ENCODE assay signal across 14 cellular contexts in the genomic region with DNA sequence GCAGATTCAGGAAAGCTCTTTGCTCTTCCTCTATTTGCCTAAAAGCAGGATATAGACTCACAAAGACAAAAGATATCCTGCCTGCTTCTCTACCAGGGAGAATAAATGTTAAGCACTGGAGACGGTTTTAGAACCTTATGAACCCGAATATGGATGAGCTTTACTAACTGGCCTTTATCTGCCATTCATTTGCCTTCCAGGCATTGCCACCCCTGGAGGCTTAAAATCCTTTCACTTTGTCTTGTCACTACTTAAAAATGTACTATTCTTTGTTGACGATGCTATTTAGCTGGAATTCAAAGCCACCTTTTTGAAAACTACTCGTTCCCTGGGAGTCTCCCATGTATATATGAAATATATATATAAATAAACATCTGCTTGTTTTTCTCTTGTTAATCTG. TPM values are rescaled to one million over a fixed set of nuclear protein-coding genes. Genes with fewer than 3 reads are reported as not detected.
"Had no signal": no experiment of that assay in that cellular context is flagged by ENCODE, and none has a peak within 500 bp of the region (broad histone marks: within the 10 kb centered on the region; RNA-seq: fewer than 3 reads in every experiment).

No MANE protein-coding gene starts in this region.

- ATAC-seq: lower lobe of right lung; natural killer cell treated with Interleukin-12 subunit alpha and Interleukin-12 subunit beta and Interleukin-15 and Interleukin-18, amount 100 ng/mL, for 72 hours; stimulated activated naive CD8-positive, alpha-beta T cell treated with anti-CD3 and anti-CD28 coated beads, Interleukin-15, amount 100 ng/mL, for 72 hours had no signal

- H3K27ac ChIP-seq: adrenal gland, colonic mucosa, lower lobe of right lung, parathyroid adenoma, testis had no signal

- H3K4me1 ChIP-seq: adrenal gland, colonic mucosa, lower lobe of right lung, parathyroid adenoma, testis had no signal

- H2AFZ ChIP-seq: parathyroid adenoma had no signal

- H3K9ac ChIP-seq: parathyroid adenoma had no signal

- H3K36me3 ChIP-seq: adrenal gland, colonic mucosa, lower lobe of right lung had no signal

- H3K79me2 ChIP-seq: parathyroid adenoma had no signal

- H3K4me3 ChIP-seq: adrenal gland, colonic mucosa, lower lobe of right lung, testis had no signal

- H3K9me3 ChIP-seq: adrenal gland, colonic mucosa, lower lobe of right lung, testis had no signal

- H3K27me3 ChIP-seq: adrenal gland, colonic mucosa, testis had no signal

- DNase-seq: activated B cell treated with CpG ODN at 0.5 μM for 24 hours; activated CD4-positive, alpha-beta T cell treated with anti-CD3 and anti-CD28 coated beads, Interleukin-2, amount 10 ng/mL, durations not matched to agents 24 days and 14 days; activated naive CD4-positive, alpha-beta T cell treated with Interleukin-2 at 50 U/mL for 16 hours; adrenal gland; caudate nucleus; colonic mucosa; hippocampal formation; lower lobe of right lung; stimulated activated CD4-positive, alpha-beta T cell treated with anti-CD3 and anti-CD28 coated beads, Interleukin-4, amount 100 ng/mL, for 1 hour; stimulated activated naive CD8-positive, alpha-beta T cell treated with anti-CD3 and anti-CD28 coated beads, Interleukin-15, amount 100 ng/mL, for 72 hours; testis had no signal

RNA-seq across cellular contexts. Expression of a gene that starts 23.2 kb away (rescaled TPM):
- total RNA-seq: activated B cell treated with CpG ODN at 0.5 μM for 24 hours; activated CD4-positive, alpha-beta T cell treated with anti-CD3 and anti-CD28 coated beads, Interleukin-2, amount 10 ng/mL, durations not matched to agents 24 days and 14 days; natural killer cell treated with Interleukin-12 subunit alpha and Interleukin-12 subunit beta and Interleukin-15 and Interleukin-18, amount 100 ng/mL, for 72 hours; T-helper 1 cell treated with Interleukin-12 subunit alpha and Interleukin-12 subunit beta and Interleukin-4 antibody, amounts not matched to agents 30 ng/mL and 1 ng/mL, for 36 hours had no signal
